8 cellular contexts compared by ENCODE assay signal in the genomic region with DNA sequence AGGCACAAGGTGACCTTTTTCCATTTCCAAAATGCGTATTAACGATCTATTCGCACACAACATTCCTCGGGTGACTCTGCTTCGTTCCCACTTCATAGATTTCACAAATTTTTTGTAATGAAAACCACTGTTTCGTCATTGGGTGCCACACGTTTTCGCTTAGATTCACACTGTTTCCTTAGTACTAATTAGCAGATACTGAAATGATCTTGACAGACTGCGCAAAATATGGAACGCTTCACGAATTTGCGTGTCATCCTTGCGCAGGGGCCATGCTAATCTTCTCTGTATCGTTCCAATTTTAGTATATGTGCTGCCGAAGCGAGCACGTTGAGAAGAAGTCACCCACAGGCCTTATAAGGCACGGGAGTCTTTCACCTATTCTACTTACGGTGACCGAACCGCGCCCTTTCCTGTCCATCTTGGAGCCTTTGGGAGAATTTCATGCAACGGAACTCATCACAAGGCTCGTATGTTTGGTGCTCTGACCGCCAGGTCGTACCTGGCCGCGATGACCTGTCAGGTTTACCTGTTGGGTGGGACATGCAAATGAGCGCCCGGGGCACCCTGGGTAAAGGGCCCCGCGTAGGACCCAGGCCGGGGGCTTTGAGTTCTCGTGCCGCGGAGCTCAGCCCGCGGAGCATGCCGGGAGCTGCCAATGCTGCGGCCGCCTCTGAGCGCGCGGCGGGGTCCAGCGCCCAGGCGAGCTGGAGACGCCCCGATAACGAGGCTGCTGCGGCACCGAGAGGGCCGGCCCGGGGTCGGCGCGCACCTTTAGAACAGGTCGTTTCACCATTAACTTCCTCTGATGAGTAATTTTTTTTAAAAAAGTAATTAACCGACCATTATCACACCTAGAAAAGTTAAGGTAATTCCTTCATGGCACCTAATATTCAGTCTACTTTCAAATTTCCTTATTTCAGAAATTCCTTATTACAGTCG. TPM values are rescaled to one million over a fixed set of nuclear protein-coding genes. Genes with fewer than 3 reads are reported as not detected.
DNase-seq lines count a peak whose midpoint lies in the region; ATAC-seq and TF ChIP-seq lines count a peak whose summit lies in the region.

A gene (minus strand): TSS at position 329 of the 942 bp plus-strand sequence.

- in situ Hi-C loops in GM18951 (cut with MboI; ENCODE audit: low sequenced_read_pairs, unreplicated experiment): loop anchor here (10.0 kb wide), 1 partner anchor 128 kb away; a partner anchor contains a TSS

- no peak for TF ChIP-seq CTCF in kidney epithelial cell (IDR thresholded peaks at IDR 0.05; ENCODE audit: insufficient read depth, low read length, poor library complexity, severe bottlenecking)

- peak within 1 kb of the TSS; percentile 82 for H3K4me3 ChIP-seq in kidney epithelial cell (ENCODE audit: low read depth, low read length)

- TF ChIP-seq POLR2A in GM18951 (IDR thresholded peaks at IDR 0.05; ENCODE audit: extremely low read depth, insufficient read depth, insufficient read length): peak; percentile 58

- ATAC-seq in HG03159 (IDR thresholded peaks at IDR 0.05; ENCODE audit: unreplicated experiment): peak; percentile 61

- H3K36me3 ChIP-seq in kidney epithelial cell (ENCODE audit: control insufficient read depth, insufficient read depth, low read length): no peaks in the 10 kb centered on the region

- no peaks in the 10 kb centered on the region for H3K27me3 ChIP-seq in kidney epithelial cell (ENCODE audit: control insufficient read depth, insufficient read depth, low read length)

- DNase-seq in AG08395 (ENCODE audit: low spot score) (peak; percentile 71), NCI-H2227 (lab: John Stamatoyannopoulos, UW; ENCODE audit: unreplicated experiment) (peak; percentile 95), cerebellar nuclear complex (lab: John Stamatoyannopoulos, UW) (peak; percentile 47 to 80), kidney epithelial cell (ENCODE audit: low read depth) (peak; percentile 48)
- DNase-seq in activated CD4-positive, CD25-positive, alpha-beta regulatory T cell treated with anti-CD3 and anti-CD28 coated beads, Interleukin-2, amount 50 U/mL, for 72 hours: peak; percentile 81
- peak; percentile 89 for DNase-seq in stimulated activated CD4-positive, alpha-beta T cell treated with anti-CD3 and anti-CD28 coated beads, Interleukin-15, amount 100 ng/mL, for 24 hours

RNA-seq across cellular contexts. Expression of the gene that starts here (rescaled TPM):
- not detected in 2 replicates for total RNA-seq in kidney epithelial cell

Comparison
In these comparisons a context has a peak if more than half of its experiments do, and no peak if none do; other contexts are left out.
1. Peak in every context shown above with its lines: DNase-seq, ATAC-seq and H3K4me3 ChIP-seq.
2. Peak in DNase-seq and H3K4me3 ChIP-seq in kidney epithelial cell; RNA of the gene not detected or under 1 TPM.